In genomic region chr3:134359121-134360010, GRCh38 we compare ENCODE assay signal across 13 cellular contexts. TPM values are rescaled to one million over a fixed set of nuclear protein-coding genes. Genes with fewer than 3 reads are reported as not detected.
A peak's percentile ranks its signal among the peaks of the same experiment; 100 is the strongest.
DNase-seq lines count a peak whose midpoint lies in the region; ATAC-seq and TF ChIP-seq lines count a peak whose summit lies in the region.
"Had no signal": no experiment of that assay in that cellular context is flagged by ENCODE, and none has a peak within 500 bp of the region (broad histone marks: within the 10 kb centered on the region; RNA-seq: fewer than 3 reads in every experiment).

No MANE protein-coding gene starts in this region.

- H3K9me3 ChIP-seq in thoracic aorta, result no peaks in the 10 kb centered on the region

- peak overlapping the region; percentile 27 to 100 (median 99) for H3K27ac ChIP-seq in dorsolateral prefrontal cortex
- peak overlapping the region; percentile 81 to 86 for H3K27ac ChIP-seq in thoracic aorta
- H3K27ac ChIP-seq: foreskin keratinocyte had no signal

- intact Hi-C loops in dorsolateral prefrontal cortex (cut with DNase I), result no loop called here

- ATAC-seq in thoracic aorta (ENCODE audit: insufficient number of reproducible peaks, low FRiP score, low read depth) (no peak), GM18517 (IDR thresholded peaks at IDR 0.05; ENCODE audit: unreplicated experiment) (no peak)

- peak; percentile 47 for DNase-seq in NCI-H1694 (lab: John Stamatoyannopoulos, UW)
- peak in 3 of 10 donors; percentile 32 to 81 (median 41) for DNase-seq in dorsolateral prefrontal cortex
- DNase-seq in mesenteric fat pad (ENCODE audit: low spot score), result peak; percentile 78
- DNase-seq in thoracic aorta (ENCODE audit: low spot score), result no peak
- DNase-seq in GM19238 (ENCODE audit: insufficient read length, low spot score), result no peak
- no peak for DNase-seq in effector CD8-positive, alpha-beta T cell (lab: John Stamatoyannopoulos, UW)
- DNase-seq: DMS79; foreskin keratinocyte; midbrain; NCI-H146; SIG-M5; stimulated activated CD4-positive, alpha-beta T cell treated with anti-CD3 and anti-CD28 coated beads, Interleukin-4, amount 100 ng/mL, for 4 hours had no signal

- H3K4me3 ChIP-seq in dorsolateral prefrontal cortex (peak overlapping the region in 6 of 59 donors; percentile 1 to 27 (median 10)), thoracic aorta (no peak overlapping the region)

- TF ChIP-seq CTCF in dorsolateral prefrontal cortex (IDR thresholded peaks at IDR 0.05 in 54 of 56, conservative IDR thresholded peaks at IDR 0.05 in 2 of 56; ENCODE audit: low read depth in 1 of 56, partially characterized antibody in 56 of 56) (no peak), thoracic aorta (IDR thresholded peaks at IDR 0.05) (no peak)

- peaks cover 53 to 83% of the 10 kb centered on the region in 2 donors for H3K4me1 ChIP-seq in thoracic aorta (ENCODE audit: control insufficient read depth in 1 of 2, low read depth in 2 of 2)

- H3K27me3 ChIP-seq in dorsolateral prefrontal cortex (no peaks in the 10 kb centered on the region), thoracic aorta (replicated peaks; ENCODE audit: insufficient read depth) (no peaks in the 10 kb centered on the region)
- H3K27me3 ChIP-seq: foreskin keratinocyte had no signal

- H3K36me3 ChIP-seq in thoracic aorta, result peaks cover 75% of the 10 kb centered on the region

RNA-seq across cellular contexts. Expression of gene AMOTL2, which starts 14.9 kb away (rescaled TPM):
- 100 to 1,000 TPM in 24 of 120 experiments, 10 to 100 TPM in 96; 43.1 to 220 (median 75.3) TPM for total RNA-seq in dorsolateral prefrontal cortex
- total RNA-seq in mesenteric fat pad, result 272 TPM
- total RNA-seq in thoracic aorta, result 100 to 1,000 TPM in 1 of 2 donors, 10 to 100 TPM in 1; 62.4 to 161 TPM

Comparison
In these comparisons a context has a peak if more than half of its experiments do, and no peak if none do; other contexts are left out.
1. DNase-seq: peak in NCI-H1694 (single experiment) and mesenteric fat pad (single experiment); none in thoracic aorta (single experiment), GM19238 (single experiment) and effector CD8-positive, alpha-beta T cell (single experiment).